Comparison of ENCODE assay signal across 28 cellular contexts in the genomic region with DNA sequence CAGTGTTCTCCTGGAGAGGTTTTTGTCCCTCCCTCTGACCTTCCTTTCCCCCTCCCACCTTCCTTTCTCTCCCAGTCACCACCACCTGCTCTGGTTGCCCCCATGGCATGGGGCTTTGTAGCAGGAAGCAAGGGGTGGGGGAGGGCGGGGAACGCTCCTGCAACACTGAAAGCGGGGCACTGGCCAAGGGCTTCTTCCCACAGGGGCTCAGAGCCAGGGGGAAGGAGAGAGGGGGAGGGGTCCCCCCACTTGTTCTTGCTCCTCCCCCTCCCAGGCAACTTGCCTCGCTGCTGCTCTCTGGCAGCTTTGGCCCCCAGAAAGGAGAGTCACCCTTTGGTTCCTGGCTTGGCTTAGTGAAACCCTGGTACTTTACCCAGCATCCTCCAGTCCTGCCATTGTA.
"Had no signal": no experiment of that assay in that cellular context is flagged by ENCODE, and none has a peak within 500 bp of the region (broad histone marks: within the 10 kb centered on the region; RNA-seq: fewer than 3 reads in every experiment).

No MANE protein-coding gene starts in this region.

- H3K9me3 ChIP-seq: esophagus squamous epithelium, lower lobe of right lung, mucosa of descending colon, ovary, right atrium auricular region, suprapubic skin, transverse colon, upper lobe of right lung, vagina had no signal

- H3K27ac ChIP-seq: coronary artery, esophagus squamous epithelium, lower lobe of right lung, ovary, right atrium auricular region, suprapubic skin, transverse colon, upper lobe of right lung, vagina had no signal

- H3K4me3 Mint-ChIP-seq: memory B cell; naive B cell; natural killer cell treated with Interleukin-12 subunit alpha and Interleukin-12 subunit beta and Interleukin-15 and Interleukin-18, amount 100 ng/mL, for 72 hours; stimulated activated naive CD8-positive, alpha-beta T cell treated with anti-CD3 and anti-CD28 coated beads, Interleukin-15, amount 100 ng/mL, for 72 hours had no signal

- H3K4me3 ChIP-seq: coronary artery, esophagus squamous epithelium, lower lobe of right lung, mucosa of descending colon, ovary, right atrium auricular region, smooth muscle cell, suprapubic skin, transverse colon, upper lobe of right lung, vagina had no signal

- H3K27me3 ChIP-seq: esophagus squamous epithelium, ovary, right atrium auricular region, suprapubic skin, transverse colon, upper lobe of right lung, vagina had no signal

- H3K27me3 Mint-ChIP-seq: memory B cell; naive B cell; natural killer cell treated with Interleukin-12 subunit alpha and Interleukin-12 subunit beta and Interleukin-15 and Interleukin-18, amount 100 ng/mL, for 72 hours; stimulated activated naive CD8-positive, alpha-beta T cell treated with anti-CD3 and anti-CD28 coated beads, Interleukin-15, amount 100 ng/mL, for 72 hours had no signal

- FAIRE-seq: endometrium, keratinocyte had no signal

- ATAC-seq: left ventricle myocardium superior; lower lobe of right lung; mucosa of descending colon; natural killer cell treated with Interleukin-12 subunit alpha and Interleukin-12 subunit beta and Interleukin-15 and Interleukin-18, amount 100 ng/mL, for 72 hours; sciatic nerve; stimulated activated naive CD8-positive, alpha-beta T cell treated with anti-CD3 and anti-CD28 coated beads, Interleukin-15, amount 100 ng/mL, for 72 hours; upper lobe of right lung had no signal

- H3K9me3 Mint-ChIP-seq: memory B cell; naive B cell; natural killer cell treated with Interleukin-12 subunit alpha and Interleukin-12 subunit beta and Interleukin-15 and Interleukin-18, amount 100 ng/mL, for 72 hours; stimulated activated naive CD8-positive, alpha-beta T cell treated with anti-CD3 and anti-CD28 coated beads, Interleukin-15, amount 100 ng/mL, for 72 hours had no signal

- H3K36me3 Mint-ChIP-seq: naive B cell; natural killer cell treated with Interleukin-12 subunit alpha and Interleukin-12 subunit beta and Interleukin-15 and Interleukin-18, amount 100 ng/mL, for 72 hours had no signal

- DNase-seq: dermis blood vessel endothelial cell; effector memory CD4-positive, alpha-beta T cell; erythroblast; esophagus squamous epithelium; foreskin melanocyte; left ventricle myocardium superior; lower lobe of right lung; mucosa of descending colon; naive B cell; ovary; stimulated activated CD4-positive, alpha-beta T cell treated with anti-CD3 and anti-CD28 coated beads, Interleukin-12 subunit alpha, Interleukin-12 subunit beta, amount 100 ng/mL, for 4 hours; stimulated activated CD4-positive, alpha-beta T cell treated with anti-CD3 and anti-CD28 coated beads, Interleukin-1b, Interleukin-23, amount 100 ng/mL, for 48 hours; stimulated activated CD4-positive, alpha-beta T cell treated with anti-CD3 and anti-CD28 coated beads, Interleukin-4, amount 100 ng/mL, for 1 hour; stimulated activated CD8-positive, alpha-beta memory T cell treated with anti-CD3 and anti-CD28 coated beads, Interleukin-4, amount 100 ng/mL, for 48 hours; stimulated activated naive CD4-positive, alpha-beta T cell; stimulated activated naive CD8-positive, alpha-beta T cell treated with anti-CD3 and anti-CD28 coated beads, Interleukin-15, amount 100 ng/mL, for 72 hours; transverse colon; upper lobe of right lung had no signal

- H3K4me1 Mint-ChIP-seq: memory B cell; stimulated activated naive CD8-positive, alpha-beta T cell treated with anti-CD3 and anti-CD28 coated beads, Interleukin-15, amount 100 ng/mL, for 72 hours had no signal

- H3K4me2 ChIP-seq: smooth muscle cell had no signal

- H3K36me3 ChIP-seq: ovary, transverse colon had no signal

- H3K27ac Mint-ChIP-seq: memory B cell; natural killer cell treated with Interleukin-12 subunit alpha and Interleukin-12 subunit beta and Interleukin-15 and Interleukin-18, amount 100 ng/mL, for 72 hours had no signal

- H3K4me1 ChIP-seq: esophagus squamous epithelium, lower lobe of right lung, right atrium auricular region, suprapubic skin, transverse colon, upper lobe of right lung, vagina had no signal
